ENCODE assay signal across 21 cellular contexts in the genomic region with DNA sequence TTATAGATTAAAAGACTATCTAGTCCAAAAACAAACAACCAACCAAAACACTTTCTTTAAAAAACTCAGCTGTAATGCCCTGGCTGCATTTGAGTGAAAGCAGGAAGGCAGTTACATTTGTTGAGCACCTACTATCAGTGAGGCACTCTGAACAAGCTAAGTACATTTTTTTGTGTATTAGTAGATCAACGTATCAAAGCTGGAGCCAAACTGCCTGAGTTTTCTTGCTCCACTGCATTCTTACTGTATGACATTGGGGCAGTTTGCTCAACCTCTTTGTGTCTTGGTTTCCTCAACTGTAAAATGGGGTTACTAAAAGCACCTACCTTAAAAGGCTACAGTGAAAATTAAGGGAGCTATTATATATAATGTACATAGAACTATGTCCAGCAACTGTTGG.
"Had no signal": no experiment of that assay in that cellular context is flagged by ENCODE, and none has a peak within 500 bp of the region (broad histone marks: within the 10 kb centered on the region; RNA-seq: fewer than 3 reads in every experiment).

No MANE protein-coding gene starts in this region.

- H3K27me3 Mint-ChIP-seq: activated B cell treated with CpG ODN at 0.5 μM for 24 hours; activated CD4-positive, alpha-beta T cell treated with anti-CD3 and anti-CD28 coated beads, Interleukin-2, amount 10 ng/mL, durations not matched to agents 7 days and 5 days; brain; memory B cell; progenitor cell of endocrine pancreas; stimulated activated naive B cell treated with anti-CD40 and anti-IgM and Interleukin-4, amounts not matched to agents 10 μg/mL and 1 μg/mL and 100 μg/mL, for 72 hours had no signal

- H3K9me3 ChIP-seq: spleen, transverse colon had no signal

- DNase-seq: activated B cell treated with CpG ODN at 0.5 μM for 24 hours; activated CD4-positive, alpha-beta T cell treated with anti-CD3 and anti-CD28 coated beads, Interleukin-2, amount 10 ng/mL, durations not matched to agents 7 days and 5 days; activated CD8-positive, alpha-beta memory T cell treated with anti-CD3 and anti-CD28 coated beads for 24 hours; activated naive CD4-positive, alpha-beta T cell treated with anti-CD3 and anti-CD28 coated beads for 36 hours; amniotic stem cell; hypothalamus; occipital lobe; right cardiac atrium; spleen; stimulated activated CD4-positive, alpha-beta T cell treated with anti-CD3 and anti-CD28 coated beads, Interleukin-2, amount 100 ng/mL, for 24 hours; stimulated activated naive B cell treated with anti-CD40 and anti-IgM and Interleukin-4, amounts not matched to agents 10 μg/mL and 1 μg/mL and 100 μg/mL, for 72 hours; substantia nigra; T-helper 2 cell; transverse colon had no signal

- H3K27me3 ChIP-seq: spleen, transverse colon had no signal

- ATAC-seq: left lobe of liver; right cardiac atrium; stimulated activated naive B cell treated with anti-CD40 and anti-IgM and Interleukin-4, amounts not matched to agents 10 μg/mL and 1 μg/mL and 100 μg/mL, for 72 hours had no signal

- H3K4me3 ChIP-seq: spleen, transverse colon had no signal

- H3K9me3 Mint-ChIP-seq: activated B cell treated with CpG ODN at 0.5 μM for 24 hours; activated CD4-positive, alpha-beta T cell treated with anti-CD3 and anti-CD28 coated beads, Interleukin-2, amount 10 ng/mL, durations not matched to agents 7 days and 5 days; activated naive CD4-positive, alpha-beta T cell treated with anti-CD3 and anti-CD28 coated beads for 36 hours; brain; memory B cell; nephron; stimulated activated naive B cell treated with anti-CD40 and anti-IgM and Interleukin-4, amounts not matched to agents 10 μg/mL and 1 μg/mL and 100 μg/mL, for 72 hours had no signal

- H3K27ac ChIP-seq: spleen, transverse colon had no signal

- H3K4me3 Mint-ChIP-seq: activated B cell treated with CpG ODN at 0.5 μM for 24 hours; activated CD4-positive, alpha-beta T cell treated with anti-CD3 and anti-CD28 coated beads, Interleukin-2, amount 10 ng/mL, durations not matched to agents 7 days and 5 days; activated naive CD4-positive, alpha-beta T cell treated with anti-CD3 and anti-CD28 coated beads for 36 hours; brain; memory B cell; nephron; stimulated activated naive B cell treated with anti-CD40 and anti-IgM and Interleukin-4, amounts not matched to agents 10 μg/mL and 1 μg/mL and 100 μg/mL, for 72 hours had no signal

- FAIRE-seq: endometrium, TTC549 had no signal

- H3K4me1 ChIP-seq: spleen, transverse colon had no signal

- H3K4me1 Mint-ChIP-seq: activated B cell treated with CpG ODN at 0.5 μM for 24 hours; activated CD4-positive, alpha-beta T cell treated with anti-CD3 and anti-CD28 coated beads, Interleukin-2, amount 10 ng/mL, durations not matched to agents 7 days and 5 days; memory B cell; nephron; stimulated activated naive B cell treated with anti-CD40 and anti-IgM and Interleukin-4, amounts not matched to agents 10 μg/mL and 1 μg/mL and 100 μg/mL, for 72 hours had no signal

- H3K27ac Mint-ChIP-seq: activated B cell treated with CpG ODN at 0.5 μM for 24 hours; activated CD4-positive, alpha-beta T cell treated with anti-CD3 and anti-CD28 coated beads, Interleukin-2, amount 10 ng/mL, durations not matched to agents 7 days and 5 days; activated naive CD4-positive, alpha-beta T cell treated with anti-CD3 and anti-CD28 coated beads for 36 hours; brain; memory B cell; nephron had no signal
